In the genomic region with DNA sequence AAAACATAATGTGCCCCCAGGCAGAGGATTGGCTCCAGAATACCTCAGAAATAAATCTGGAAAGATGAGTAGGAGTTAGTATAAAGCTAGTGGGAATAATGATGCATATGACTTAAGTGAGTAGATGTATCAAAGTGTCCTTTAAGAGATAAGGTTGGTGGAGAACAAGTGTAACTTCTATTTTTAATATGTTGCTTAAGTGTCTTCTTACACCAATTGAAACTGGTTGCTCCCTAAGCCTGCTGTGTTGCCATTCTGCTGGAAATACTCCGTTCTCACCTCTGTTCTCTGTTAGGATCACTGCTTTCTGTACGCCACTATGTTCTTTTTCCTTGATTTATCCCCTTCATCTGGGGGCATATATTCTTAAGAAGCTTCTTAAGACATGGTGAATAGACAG, we compare ENCODE assay signal across 26 cellular contexts.
"Had no signal": no experiment of that assay in that cellular context is flagged by ENCODE, and none has a peak within 500 bp of the region (broad histone marks: within the 10 kb centered on the region; RNA-seq: fewer than 3 reads in every experiment).

No MANE protein-coding gene starts in this region.

- H3K9me3 ChIP-seq: adrenal gland, body of pancreas, colonic mucosa had no signal

- H3K27ac ChIP-seq: adrenal gland, body of pancreas, colonic mucosa, dorsolateral prefrontal cortex had no signal

- H3K36me3 ChIP-seq: adrenal gland, colonic mucosa had no signal

- DNase-seq: activated CD4-positive, alpha-beta memory T cell treated with anti-CD3 and anti-CD28 coated beads for 36 hours; activated CD4-positive, alpha-beta T cell treated with anti-CD3 and anti-CD28 coated beads for 36 hours; activated CD4-positive, alpha-beta T cell treated with anti-CD3 and anti-CD28 coated beads, Interleukin-2, amount 10 ng/mL, durations not matched to agents 24 days and 14 days; activated CD4-positive, CD25-positive, alpha-beta regulatory T cell; activated CD4-positive, CD25-positive, alpha-beta regulatory T cell treated with anti-CD3 and anti-CD28 coated beads, Interleukin-2, amount 50 U/mL, for 72 hours; activated CD8-positive, alpha-beta memory T cell treated with anti-CD3 and anti-CD28 coated beads, Interleukin-2, amount 10 ng/mL, durations not matched to agents 7 days and 5 days; activated CD8-positive, alpha-beta memory T cell treated with anti-CD3 and anti-CD28 coated beads, Interleukin-2, amount 50 U/mL, for 4 hours; activated CD8-positive, alpha-beta T cell treated with anti-CD3 and anti-CD28 coated beads, Interleukin-2, amount 10 ng/mL, durations not matched to agents 7 days and 5 days; activated effector memory CD4-positive, alpha-beta T cell treated with anti-CD3 and anti-CD28 coated beads, Interleukin-2, amount 50 U/mL, for 16 hours; activated naive CD4-positive, alpha-beta T cell treated with anti-CD3 and anti-CD28 coated beads for 36 hours; activated naive CD8-positive, alpha-beta T cell treated with anti-CD3 and anti-CD28 coated beads for 36 hours; activated naive CD8-positive, alpha-beta T cell treated with anti-CD3 and anti-CD28 coated beads, Interleukin-2, amount 50 U/mL, for 24 hours; activated T-cell treated with anti-CD3 and anti-CD28 coated beads, Interleukin-2, amount 50 U/mL, for 1 hour; activated T-cell treated with anti-CD3 and anti-CD28 coated beads, Interleukin-2, amount 50 U/mL, for 48 hours; aorta; body of pancreas; central memory CD4-positive, alpha-beta T cell; cerebellar nuclear complex; colonic mucosa; dorsolateral prefrontal cortex; effector memory CD4-positive, alpha-beta T cell; endodermal cell; foreskin fibroblast; T-helper 2 cell had no signal

- H3K27me3 ChIP-seq: adrenal gland, body of pancreas, colonic mucosa, dorsolateral prefrontal cortex had no signal

- H3K4me3 ChIP-seq: adrenal gland, body of pancreas, colonic mucosa had no signal

- H3K4me1 ChIP-seq: body of pancreas, colonic mucosa had no signal

- ATAC-seq: activated CD4-positive, alpha-beta T cell treated with anti-CD3 and anti-CD28 coated beads for 36 hours; activated CD8-positive, alpha-beta memory T cell treated with anti-CD3 and anti-CD28 coated beads, Interleukin-2, amount 10 ng/mL, durations not matched to agents 7 days and 5 days; activated CD8-positive, alpha-beta T cell treated with anti-CD3 and anti-CD28 coated beads, Interleukin-2, amount 10 ng/mL, durations not matched to agents 7 days and 5 days; activated naive CD8-positive, alpha-beta T cell treated with anti-CD3 and anti-CD28 coated beads, Interleukin-2, amount 50 U/mL, for 24 hours; body of pancreas; esophagus mucosa had no signal
